In the genomic region with DNA sequence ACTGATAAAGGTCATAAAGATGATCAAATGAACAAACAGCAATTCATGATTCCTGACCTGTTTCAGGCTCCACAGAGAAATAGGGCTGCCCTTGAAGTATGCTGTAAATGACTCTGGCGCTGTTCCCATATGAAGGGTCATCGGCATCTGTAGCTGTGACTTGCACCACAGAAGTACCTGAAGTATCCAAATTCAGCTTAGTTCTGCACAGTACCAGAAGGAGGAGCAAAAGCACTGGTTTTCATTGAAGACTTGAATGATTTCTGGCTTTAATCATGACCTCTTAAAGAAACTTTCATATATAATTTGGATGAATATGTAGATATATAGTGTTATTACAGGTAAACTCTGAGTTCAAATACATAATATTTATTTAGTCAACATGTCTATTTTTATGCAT, we compare ENCODE assay signal across 18 cellular contexts.
A peak's percentile ranks its signal among the peaks of the same experiment; 100 is the strongest.
DNase-seq lines count a peak whose midpoint lies in the region; ATAC-seq and TF ChIP-seq lines count a peak whose summit lies in the region.
"Had no signal": no experiment of that assay in that cellular context is flagged by ENCODE, and none has a peak within 500 bp of the region (broad histone marks: within the 10 kb centered on the region; RNA-seq: fewer than 3 reads in every experiment).

No MANE protein-coding gene starts in this region.

- H3K27ac Mint-ChIP-seq in activated naive CD4-positive, alpha-beta T cell treated with anti-CD3 and anti-CD28 coated beads, Interleukin-2, amount 50 U/mL, for 72 hours = no peak overlapping the region
- H3K27ac Mint-ChIP-seq in T-helper 2 cell treated with Interferon-gamma antibody and Interleukin-4, amounts not matched to agents 5 μg/mL and 100 μg/mL, for 36 hours = no peak overlapping the region
- H3K27ac Mint-ChIP-seq: activated B cell treated with CpG ODN at 0.5 μM for 24 hours; effector memory CD8-positive, alpha-beta T cell had no signal

- in situ Hi-C loops in brain microvascular endothelial cell (cut with HindIII; ENCODE audit: low pct_ligation_motif_present, low sequenced_read_pairs) = no loop called here

- no peak overlapping the region for H3K27ac ChIP-seq in brain microvascular endothelial cell
- H3K27ac ChIP-seq: adrenal gland; BLaER1 treated with 17β-estradiol and CSF1 and Interleukin-3, amounts not matched to agents 10 nM and 100 nM; testis had no signal

- H3K4me3 ChIP-seq in brain microvascular endothelial cell (ENCODE audit: low read depth, low read length) = no peak overlapping the region
- H3K4me3 ChIP-seq: adrenal gland; BLaER1 treated with 17β-estradiol and CSF1 and Interleukin-3, amounts not matched to agents 10 nM and 100 nM; testis had no signal

- H3K4me1 Mint-ChIP-seq in T-helper 2 cell treated with Interferon-gamma antibody and Interleukin-4, amounts not matched to agents 5 μg/mL and 100 μg/mL, for 36 hours (ENCODE audit: low read depth) = no peaks in the 10 kb centered on the region
- H3K4me1 Mint-ChIP-seq: activated B cell treated with CpG ODN at 0.5 μM for 24 hours had no signal

- peak; percentile 42 for ATAC-seq in left lobe of liver
- ATAC-seq in activated naive CD4-positive, alpha-beta T cell treated with anti-CD3 and anti-CD28 coated beads, Interleukin-2, amount 50 U/mL, for 72 hours = no peak
- ATAC-seq: effector memory CD8-positive, alpha-beta T cell; left colon had no signal

- H3K9me3 Mint-ChIP-seq in activated naive CD4-positive, alpha-beta T cell treated with anti-CD3 and anti-CD28 coated beads, Interleukin-2, amount 50 U/mL, for 72 hours = peaks cover 10 to 14% of the 10 kb centered on the region in 2 donors
- peaks cover 20% of the 10 kb centered on the region for H3K9me3 Mint-ChIP-seq in T-helper 2 cell treated with Interferon-gamma antibody and Interleukin-4, amounts not matched to agents 5 μg/mL and 100 μg/mL, for 36 hours

- no peaks in the 10 kb centered on the region for H3K36me3 ChIP-seq in brain microvascular endothelial cell (replicated peaks)
- H3K36me3 ChIP-seq: adrenal gland; BLaER1 treated with 17β-estradiol and CSF1 and Interleukin-3, amounts not matched to agents 10 nM and 100 nM had no signal

- no peaks in the 10 kb centered on the region for H3K27me3 Mint-ChIP-seq in T-helper 2 cell treated with Interferon-gamma antibody and Interleukin-4, amounts not matched to agents 5 μg/mL and 100 μg/mL, for 36 hours (ENCODE audit: low read depth)
- H3K27me3 Mint-ChIP-seq: activated B cell treated with CpG ODN at 0.5 μM for 24 hours; effector memory CD8-positive, alpha-beta T cell had no signal

- DNase-seq in COR-L47 (lab: John Stamatoyannopoulos, UW) (peak; percentile 32), OCI-M1 (lab: John Stamatoyannopoulos, UW) (peak; percentile 18), left lobe of liver (ENCODE audit: low spot score) (no peak), brain microvascular endothelial cell (no peak)
- no peak for DNase-seq in activated naive CD4-positive, alpha-beta T cell treated with anti-CD3 and anti-CD28 coated beads, Interleukin-2, amount 50 U/mL, for 72 hours (ENCODE audit: low spot score in 2 of 2)
- no peak for DNase-seq in T-helper 2 cell treated with Interferon-gamma antibody and Interleukin-4, amounts not matched to agents 5 μg/mL and 100 μg/mL, for 36 hours (ENCODE audit: low spot score)
- DNase-seq: activated B cell treated with CpG ODN at 0.5 μM for 24 hours; adrenal gland; DMS79; effector memory CD8-positive, alpha-beta T cell; left colon; NCI-H510A treated with DMSO at 0.1 percent for 48 hours; stimulated activated CD4-positive, alpha-beta T cell treated with anti-CD3 and anti-CD28 coated beads, Interleukin-4, amount 100 ng/mL, for 1 hour; stimulated activated CD8-positive, alpha-beta memory T cell treated with anti-CD3 and anti-CD28 coated beads, Interleukin-4, amount 100 ng/mL, for 48 hours; T-helper 1 cell; testis had no signal

- H3K27me3 ChIP-seq in brain microvascular endothelial cell (replicated peaks) = no peaks in the 10 kb centered on the region
- H3K27me3 ChIP-seq: adrenal gland; BLaER1 treated with 17β-estradiol and CSF1 and Interleukin-3, amounts not matched to agents 10 nM and 100 nM; testis had no signal

- no peaks in the 10 kb centered on the region for H3K36me3 Mint-ChIP-seq in activated naive CD4-positive, alpha-beta T cell treated with anti-CD3 and anti-CD28 coated beads, Interleukin-2, amount 50 U/mL, for 72 hours
- H3K36me3 Mint-ChIP-seq in T-helper 2 cell treated with Interferon-gamma antibody and Interleukin-4, amounts not matched to agents 5 μg/mL and 100 μg/mL, for 36 hours (ENCODE audit: low read depth) = no peaks in the 10 kb centered on the region

- TF ChIP-seq CTCF in LNCAP (IDR thresholded peaks at IDR 0.05) = peak; percentile 61
- TF ChIP-seq CTCF in brain microvascular endothelial cell (IDR thresholded peaks at IDR 0.05; ENCODE audit: low read depth, low read length, missing control alignments) = no peak

- no peak overlapping the region for H3K4me3 Mint-ChIP-seq in T-helper 2 cell treated with Interferon-gamma antibody and Interleukin-4, amounts not matched to agents 5 μg/mL and 100 μg/mL, for 36 hours
- H3K4me3 Mint-ChIP-seq: activated B cell treated with CpG ODN at 0.5 μM for 24 hours; effector memory CD8-positive, alpha-beta T cell had no signal

Comparison
In these comparisons a context has a peak if more than half of its experiments do, and no peak if none do; other contexts are left out.
1. DNase-seq: peak in COR-L47 (single experiment) and OCI-M1 (single experiment); none in left lobe of liver (single experiment), activated naive CD4-positive, alpha-beta T cell treated with anti-CD3 and anti-CD28 coated beads, Interleukin-2, amount 50 U/mL, for 72 hours (0 of 2), brain microvascular endothelial cell (single experiment) and T-helper 2 cell treated with Interferon-gamma antibody and Interleukin-4, amounts not matched to agents 5 μg/mL and 100 μg/mL, for 36 hours (single experiment).